1 cellular context compared by ENCODE assay signal in genomic region chr6:167851349-167851952, GRCh38.
TF ChIP-seq lines count a peak whose summit lies in the region.

No MANE protein-coding gene starts in this region.

TF ChIP-seq in K562, 482 proteins besides CTCF, POLR2A, EP300 and RAD21 (continued from another document):
- TF ChIP-seq HMBOX1 (IDR thresholded peaks at IDR 0.05) (peak; percentile 71; the same call in 1 of the 2 replicates), IRF2 (CRISPR knock-in tag; IDR thresholded peaks at IDR 0.05) (no peak)
